In genomic region chr14:105503918-105504692, GRCh38 we compare ENCODE assay signal across 1 cellular context.
A peak's percentile ranks its signal among the peaks of the same experiment; 100 is the strongest.
TF ChIP-seq lines count a peak whose summit lies in the region.

No MANE protein-coding gene starts in this region.

TF ChIP-seq in HepG2, 621 proteins besides CTCF, POLR2A, EP300 and RAD21 (continued from another document and continues in another):
- no peak for TF ChIP-seq ZHX2 (IDR thresholded peaks at IDR 0.05; ENCODE audit: low read depth)
- no peak for TF ChIP-seq ZHX2 (CRISPR knock-in tag; IDR thresholded peaks at IDR 0.05; ENCODE audit: borderline replicate concordance)
- no peak for TF ChIP-seq ISX (CRISPR knock-in tag; conservative IDR thresholded peaks at IDR 0.05)
- TF ChIP-seq ATF5 (CRISPR knock-in tag; IDR thresholded peaks at IDR 0.05; ENCODE audit: low read depth), result no peak
- TF ChIP-seq CREM (IDR thresholded peaks at IDR 0.05), result no peak
- no peak for TF ChIP-seq CREM (CRISPR knock-in tag; IDR thresholded peaks at IDR 0.05)
- TF ChIP-seq ZNF558 (CRISPR knock-in tag; IDR thresholded peaks at IDR 0.05; ENCODE audit: borderline replicate concordance), result no peak
- TF ChIP-seq ZNF704 (CRISPR knock-in tag; IDR thresholded peaks at IDR 0.05; ENCODE audit: borderline replicate concordance), result no peak
- TF ChIP-seq PAXIP1 (CRISPR knock-in tag; conservative IDR thresholded peaks at IDR 0.05), result peak; percentile 23; the same call in 1 of the 2 replicates
- no peak for TF ChIP-seq ZNF460 (CRISPR knock-in tag; IDR thresholded peaks at IDR 0.05; ENCODE audit: borderline replicate concordance)
- peak; percentile 34; the same call in 1 of the 2 replicates for TF ChIP-seq ZNF792 (CRISPR knock-in tag; IDR thresholded peaks at IDR 0.05)
- TF ChIP-seq MXD3 (CRISPR knock-in tag; IDR thresholded peaks at IDR 0.05), result no peak
- no peak for TF ChIP-seq SKI (IDR thresholded peaks at IDR 0.05; ENCODE audit: partially characterized antibody)
- no peak for TF ChIP-seq NCOA1 (CRISPR knock-in tag; IDR thresholded peaks at IDR 0.05)
- no peak for TF ChIP-seq CBFB (CRISPR knock-in tag; IDR thresholded peaks at IDR 0.05)
- TF ChIP-seq DPF2 (CRISPR knock-in tag; IDR thresholded peaks at IDR 0.05; ENCODE audit: borderline replicate concordance, low read depth), result no peak
- no peak for TF ChIP-seq PRDM10 (CRISPR knock-in tag; IDR thresholded peaks at IDR 0.05; ENCODE audit: low read depth)
- no peak for TF ChIP-seq NCOA5 (CRISPR knock-in tag; IDR thresholded peaks at IDR 0.05)
- TF ChIP-seq HNF1A (IDR thresholded peaks at IDR 0.05; ENCODE audit: low read depth), result no peak
- TF ChIP-seq HNF1A (CRISPR knock-in tag; IDR thresholded peaks at IDR 0.05; ENCODE audit: borderline replicate concordance), result no peak
- TF ChIP-seq PRDM15 (CRISPR knock-in tag; IDR thresholded peaks at IDR 0.05), result no peak
- TF ChIP-seq ZNF597 (CRISPR knock-in tag; IDR thresholded peaks at IDR 0.05), result no peak
